Comparison of ENCODE assay signal across 8 cellular contexts in genomic region chr9:136806631-136807201, GRCh38. TPM values are rescaled to one million over a fixed set of nuclear protein-coding genes. Genes with fewer than 3 reads are reported as not detected.
A peak's percentile ranks its signal among the peaks of the same experiment; 100 is the strongest.
DNase-seq lines count a peak whose midpoint lies in the region; ATAC-seq and TF ChIP-seq lines count a peak whose summit lies in the region.

No MANE protein-coding gene starts in this region.

- no peaks in the 10 kb centered on the region for H3K9me3 Mint-ChIP-seq in activated CD8-positive, alpha-beta T cell treated with anti-CD3 and anti-CD28 coated beads for 36 hours

- H3F3A ChIP-seq in smooth muscle cell (ENCODE audit: low read depth), result peaks cover 3% of the 10 kb centered on the region

- no peaks in the 10 kb centered on the region for H3K9me2 ChIP-seq in hepatocyte (replicated peaks; ENCODE audit: insufficient read depth)

- H3K27ac ChIP-seq in hepatocyte (peak overlapping the region; percentile 90), smooth muscle cell (ENCODE audit: low read depth) (no peak overlapping the region), caudate nucleus (ENCODE audit: low read depth, low read length) (no peak overlapping the region)

- DNase-seq in H7, result peak; percentile 73
- DNase-seq in activated CD8-positive, alpha-beta T cell treated with anti-CD3 and anti-CD28 coated beads for 36 hours, result no peak
- no peak for DNase-seq in hepatocyte (ENCODE audit: low spot score)
- DNase-seq in smooth muscle cell (lab: John Stamatoyannopoulos, UW; ENCODE audit: unreplicated experiment), result no peak
- DNase-seq in NCI-H226, result no peak
- DNase-seq in caudate nucleus (lab: John Stamatoyannopoulos, UW), result no peak
- DNase-seq in OCI-M2 (lab: John Stamatoyannopoulos, UW; ENCODE audit: unreplicated experiment), result no peak
- no peak for DNase-seq in stimulated activated CD8-positive, alpha-beta memory T cell treated with anti-CD3 and anti-CD28 coated beads, Interleukin-4, amount 100 ng/mL, for 48 hours

- peak overlapping the region; percentile 95 for H3K27ac Mint-ChIP-seq in activated CD8-positive, alpha-beta T cell treated with anti-CD3 and anti-CD28 coated beads for 36 hours

- peaks cover 13% of the 10 kb centered on the region for H4K20me1 ChIP-seq in hepatocyte (ENCODE audit: insufficient read depth, poor library complexity, severe bottlenecking)
- peaks cover 30% of the 10 kb centered on the region for H4K20me1 ChIP-seq in smooth muscle cell (ENCODE audit: low read depth)

- no peaks in the 10 kb centered on the region for H3K9me3 ChIP-seq in hepatocyte (ENCODE audit: low read depth)
- H3K9me3 ChIP-seq in smooth muscle cell (replicated peaks; ENCODE audit: low read depth), result no peaks in the 10 kb centered on the region

- H2AFZ ChIP-seq in hepatocyte (no peak overlapping the region), smooth muscle cell (ENCODE audit: low read depth) (no peak overlapping the region)

- H3K9ac ChIP-seq in smooth muscle cell (ENCODE audit: low read depth), result no peak overlapping the region

- peaks cover 3% of the 10 kb centered on the region for H3K27me3 ChIP-seq in H7 (ENCODE audit: control insufficient read depth, insufficient read depth, low read length)
- H3K27me3 ChIP-seq in hepatocyte, result no peaks in the 10 kb centered on the region
- H3K27me3 ChIP-seq in smooth muscle cell (ENCODE audit: low read depth), result no peaks in the 10 kb centered on the region

- H3K36me3 Mint-ChIP-seq in activated CD8-positive, alpha-beta T cell treated with anti-CD3 and anti-CD28 coated beads for 36 hours (ENCODE audit: low read depth), result peaks cover 15% of the 10 kb centered on the region

- H3K36me3 ChIP-seq in H7 (replicated peaks; ENCODE audit: control insufficient read depth, insufficient read depth, low read length) (no peaks in the 10 kb centered on the region; the same call in 1 of the 2 replicates), hepatocyte (replicated peaks; ENCODE audit: insufficient read depth, low read depth) (no peaks in the 10 kb centered on the region), smooth muscle cell (ENCODE audit: low read depth) (no peaks in the 10 kb centered on the region)

- H3K4me3 Mint-ChIP-seq in activated CD8-positive, alpha-beta T cell treated with anti-CD3 and anti-CD28 coated beads for 36 hours, result peak overlapping the region; percentile 89

- whole genome bisulfite sequencing in hepatocyte (ENCODE audit: low lambda C conversion rate, missing lambda C conversion rate), result 76% methylated on average over 25 of the region's 25 CpGs
- WGBS in smooth muscle cell (ENCODE audit: low lambda C conversion rate), result 86% methylated on average over 25 of the region's 25 CpGs

- H3K4me2 ChIP-seq in hepatocyte (peak overlapping the region; percentile 87), smooth muscle cell (peak overlapping the region; percentile 89)

- POLR2A ChIA-PET in activated CD8-positive, alpha-beta T cell treated with anti-CD3 and anti-CD28 coated beads for 36 hours (lab: Charles Lee), result interaction anchor here (0.9 to 2.7 kb wide), 9 partner anchors 9 to 228 kb away, joined by 3 to 10 read pairs (median 4); partner anchors contain the start of genes AJM1 and TRAF2

- H3K27me3 Mint-ChIP-seq in activated CD8-positive, alpha-beta T cell treated with anti-CD3 and anti-CD28 coated beads for 36 hours, result no peaks in the 10 kb centered on the region

- CTCF ChIA-PET in activated CD8-positive, alpha-beta T cell treated with anti-CD3 and anti-CD28 coated beads for 36 hours (lab: Charles Lee), result interaction anchor here (0.7 to 2.5 kb wide), 8 partner anchors 9 to 228 kb away, joined by 3 to 9 read pairs (median 4); partner anchors contain the start of gene AJM1

- TF ChIP-seq CTCF in activated CD8-positive, alpha-beta T cell treated with anti-CD3 and anti-CD28 coated beads for 36 hours (IDR thresholded peaks at IDR 0.05), result no peak
- TF ChIP-seq CTCF in hepatocyte (IDR thresholded peaks at IDR 0.05; ENCODE audit: poor library complexity) (no peak), smooth muscle cell (IDR thresholded peaks at IDR 0.05; ENCODE audit: borderline replicate concordance, insufficient read depth, poor library complexity, severe bottlenecking) (no peak)

- ATAC-seq in activated CD8-positive, alpha-beta T cell treated with anti-CD3 and anti-CD28 coated beads for 36 hours, result no peak

- intact Hi-C loops in activated CD8-positive, alpha-beta T cell treated with anti-CD3 and anti-CD28 coated beads for 36 hours (cut with micrococcal nuclease), result loop anchor here (10.0 kb wide), 1 partner anchor 62 kb away; the partner anchor contains the start of genes LCN10 and LCN6

- H3K79me2 ChIP-seq in hepatocyte, result peaks cover 58% of the 10 kb centered on the region
- peaks cover 38% of the 10 kb centered on the region for H3K79me2 ChIP-seq in smooth muscle cell (ENCODE audit: low read depth)

- peak overlapping the region; percentile 87 for H3K4me3 ChIP-seq in H7 (ENCODE audit: insufficient read depth, low read depth, low read length)
- H3K4me3 ChIP-seq in hepatocyte, result peak overlapping the region; percentile 44
- H3K4me3 ChIP-seq in smooth muscle cell, result peak overlapping the region; percentile 97

- H3K4me1 Mint-ChIP-seq in activated CD8-positive, alpha-beta T cell treated with anti-CD3 and anti-CD28 coated beads for 36 hours (ENCODE audit: low read depth), result peaks cover 25% of the 10 kb centered on the region

- peaks cover 35% of the 10 kb centered on the region for H3K4me1 ChIP-seq in hepatocyte (ENCODE audit: insufficient read depth)
- peaks cover 24% of the 10 kb centered on the region for H3K4me1 ChIP-seq in smooth muscle cell (ENCODE audit: low read depth)

RNA-seq across cellular contexts. Expression of gene RABL6, which starts 1.0 kb away (rescaled TPM):
- 150 TPM in 2 replicates for total RNA-seq in H7 (2014; rRNA removed; shearing (Covaris generic))
- total RNA-seq in activated CD8-positive, alpha-beta T cell treated with anti-CD3 and anti-CD28 coated beads for 36 hours, result 10 to 100 TPM; 85.6 to 86.6 TPM
- total RNA-seq in hepatocyte, result 67.2 and 72.3 TPM in 2 replicates
- 103 and 110 TPM in 2 replicates for polyA plus RNA-seq in hepatocyte
- total RNA-seq in smooth muscle cell, result 41.5 and 54.3 TPM in 2 replicates
- 81.6 and 97.2 TPM in 2 replicates for polyA plus RNA-seq in smooth muscle cell

RNA-seq across cellular contexts. Expression of gene CCDC183, which starts 10.6 kb away (rescaled TPM):
- 0.66 and 0.85 TPM in 2 replicates for total RNA-seq in H7 (2014; rRNA removed; shearing (Covaris generic))
- total RNA-seq in activated CD8-positive, alpha-beta T cell treated with anti-CD3 and anti-CD28 coated beads for 36 hours, result under 1 TPM; 0.20 to 0.34 TPM
- total RNA-seq in hepatocyte, result 10.5 and 17.7 TPM in 2 replicates
- 32.1 and 56.4 TPM in 2 replicates for polyA plus RNA-seq in hepatocyte
- 1.2 and 2.0 TPM in 2 replicates for total RNA-seq in smooth muscle cell
- 3.7 and 9.4 TPM in 2 replicates for polyA plus RNA-seq in smooth muscle cell

RNA-seq across cellular contexts. Expression of gene TMEM141, which starts 15.6 kb away (rescaled TPM):
- total RNA-seq in H7 (2014; rRNA removed; shearing (Covaris generic)), result 73.9 and 80.6 TPM in 2 replicates
- 10 to 100 TPM; 50.6 to 51.1 TPM for total RNA-seq in activated CD8-positive, alpha-beta T cell treated with anti-CD3 and anti-CD28 coated beads for 36 hours
- total RNA-seq in hepatocyte, result 230 and 232 TPM in 2 replicates
- 372 and 385 TPM in 2 replicates for polyA plus RNA-seq in hepatocyte
- 59.2 and 75.4 TPM in 2 replicates for total RNA-seq in smooth muscle cell
- 112 and 118 TPM in 2 replicates for polyA plus RNA-seq in smooth muscle cell

RNA-seq across cellular contexts. Expression of gene AJM1, which starts 35.6 kb away (rescaled TPM):
- total RNA-seq in H7 (2014; rRNA removed; shearing (Covaris generic)), result 0.14 and 0.52 TPM in 2 replicates
- 1 to 10 TPM; 5.8 to 6.4 TPM for total RNA-seq in activated CD8-positive, alpha-beta T cell treated with anti-CD3 and anti-CD28 coated beads for 36 hours
- total RNA-seq in hepatocyte (2.0 and 3.0 TPM in 2 replicates), smooth muscle cell (1.2 and 1.8 TPM in 2 replicates)
- polyA plus RNA-seq in hepatocyte (7.2 and 7.7 TPM in 2 replicates), smooth muscle cell (2.9 and 3.7 TPM in 2 replicates)

RNA-seq across cellular contexts. Expression of gene LCN15, which starts 42.4 kb away (rescaled TPM):
- total RNA-seq in H7 (2014; rRNA removed; shearing (Covaris generic)), result 0.18 TPM in 1 of 2 replicates, not detected in the other
- total RNA-seq in activated CD8-positive, alpha-beta T cell treated with anti-CD3 and anti-CD28 coated beads for 36 hours, result not detected
- 1.5 and 35.9 TPM in 2 replicates for total RNA-seq in hepatocyte
- polyA plus RNA-seq in hepatocyte, result 0.85 and 1.4 TPM in 2 replicates
- not detected in 2 replicates for total RNA-seq in smooth muscle cell
- polyA plus RNA-seq in smooth muscle cell, result not detected in 2 replicates

Comparison
In these comparisons a context has a peak if more than half of its experiments do, and no peak if none do; other contexts are left out.
1. H3K4me3 ChIP-seq: peak in every context shown above with its lines; median percentile 97 in smooth muscle cell; 87 in H7; 44 in hepatocyte.